Comparison of ENCODE assay signal across 2 cellular contexts in genomic region chr12:124553862-124554428, GRCh38.
TF ChIP-seq lines count a peak whose summit lies in the region.

No MANE protein-coding gene starts in this region.

TF ChIP-seq in IMR-90, 13 proteins besides CTCF, POLR2A, EP300 and RAD21:
- TF ChIP-seq, protein P1, sequence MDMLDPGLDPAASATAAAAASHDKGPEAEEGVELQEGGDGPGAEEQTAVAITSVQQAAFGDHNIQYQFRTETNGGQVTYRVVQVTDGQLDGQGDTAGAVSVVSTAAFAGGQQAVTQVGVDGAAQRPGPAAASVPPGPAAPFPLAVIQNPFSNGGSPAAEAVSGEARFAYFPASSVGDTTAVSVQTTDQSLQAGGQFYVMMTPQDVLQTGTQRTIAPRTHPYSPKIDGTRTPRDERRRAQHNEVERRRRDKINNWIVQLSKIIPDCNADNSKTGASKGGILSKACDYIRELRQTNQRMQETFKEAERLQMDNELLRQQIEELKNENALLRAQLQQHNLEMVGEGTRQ (IDR thresholded peaks at IDR 0.05; ENCODE audit: low read depth, low read length) = no peak

TF ChIP-seq in HEK293T, 16 proteins besides CTCF, POLR2A, EP300 and RAD21 (continued from another document):
- no peak for TF ChIP-seq HDGF (IDR thresholded peaks at IDR 0.05; ENCODE audit: borderline replicate concordance)
- no peak for TF ChIP-seq PKNOX1 (IDR thresholded peaks at IDR 0.05)
- no peak for TF ChIP-seq ELF4 (IDR thresholded peaks at IDR 0.05)
- no peak for TF ChIP-seq ZNF384 (IDR thresholded peaks at IDR 0.05)
- TF ChIP-seq NFRKB (IDR thresholded peaks at IDR 0.05) = no peak
